Comparison of ENCODE assay signal across 25 cellular contexts in the genomic region with DNA sequence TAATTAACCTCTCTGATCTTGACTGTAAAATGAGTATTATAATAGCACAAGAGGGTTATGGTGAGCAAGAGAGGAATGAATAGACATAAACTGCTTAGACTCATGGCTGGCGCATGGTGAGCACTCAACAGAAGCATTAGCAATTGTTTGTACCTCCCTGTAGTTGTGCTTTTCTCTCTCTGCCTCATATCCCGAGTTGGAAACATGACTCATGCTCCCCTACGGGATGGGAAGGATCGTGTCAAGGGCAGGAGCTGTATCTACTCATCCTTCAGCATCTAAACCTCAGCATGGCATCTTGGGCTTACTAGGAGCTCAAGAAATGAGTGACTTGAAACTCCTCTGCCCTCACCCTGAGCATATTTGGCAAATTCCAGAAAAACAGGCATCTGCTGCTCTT.
DNase-seq lines count a peak whose midpoint lies in the region; ATAC-seq and TF ChIP-seq lines count a peak whose summit lies in the region.
"Had no signal": no experiment of that assay in that cellular context is flagged by ENCODE, and none has a peak within 500 bp of the region (broad histone marks: within the 10 kb centered on the region; RNA-seq: fewer than 3 reads in every experiment).

No MANE protein-coding gene starts in this region.

- TF ChIP-seq CTCF in AG04449 (IDR thresholded peaks at IDR 0.05; ENCODE audit: insufficient read depth, low read length, missing control alignments) (no peak), mucosa of descending colon (IDR thresholded peaks at IDR 0.05) (no peak)

- no peak overlapping the region for H3K9ac ChIP-seq in GM23248

- DNase-seq in AG04449 (ENCODE audit: low read depth, low spot score) (peak; percentile 70), GM23248 (peak; percentile 2), amniotic stem cell (lab: John Stamatoyannopoulos, UW) (peak; percentile 59), mucosa of descending colon (no peak), 8988T (no peak), GM19240 (ENCODE audit: insufficient read length, low spot score) (no peak), SW 1271 (lab: John Stamatoyannopoulos, UW) (no peak)
- DNase-seq in stimulated activated CD4-positive, alpha-beta T cell treated with anti-CD3 and anti-CD28 coated beads, Interleukin-4, amount 100 ng/mL, for 4 hours: no peak
- DNase-seq: ACHN; activated CD4-positive, alpha-beta T cell treated with anti-CD3 and anti-CD28 coated beads, Interleukin-2, amount 50 U/mL, for 1 hour; activated CD8-positive, alpha-beta memory T cell treated with anti-CD3 and anti-CD28 coated beads, Interleukin-2, amount 50 U/mL, for 4 hours; amygdala; CD8-positive, alpha-beta T cell; cerebellar nuclear complex; DMS79 treated with DMSO at 0.1 percent for 48 hours; effector memory CD8-positive, alpha-beta T cell; head of caudate nucleus; NCI-H2081 treated with DMSO at 0.1 percent for 48 hours; NCI-H446 treated with DMSO at 0.1 percent for 48 hours; stimulated activated CD4-positive, alpha-beta T cell treated with anti-CD3 and anti-CD28 coated beads, Interleukin-4, amount 100 ng/mL, for 24 hours; stimulated activated naive CD8-positive, alpha-beta T cell treated with anti-CD3 and anti-CD28 coated beads, Interleukin-15, amount 100 ng/mL, for 72 hours had no signal

- ATAC-seq in mucosa of descending colon: peak; percentile 18
- ATAC-seq: CD8-positive, alpha-beta T cell; effector memory CD8-positive, alpha-beta T cell; HCT116; stimulated activated naive CD8-positive, alpha-beta T cell treated with anti-CD3 and anti-CD28 coated beads, Interleukin-15, amount 100 ng/mL, for 72 hours had no signal

- POLR2A ChIA-PET in AG04449 (lab: Yijun Ruan, JAX): no interaction called here

- H3K79me2 ChIP-seq in GM23248 (ENCODE audit: insufficient read depth): no peaks in the 10 kb centered on the region

- H3K27me3 ChIP-seq in GM23248 (replicated peaks; ENCODE audit: insufficient read depth): no peaks in the 10 kb centered on the region

- no peaks in the 10 kb centered on the region for H4K20me1 ChIP-seq in GM23248 (ENCODE audit: insufficient read depth)

- intact Hi-C loops in mucosa of descending colon (cut with DNase I, micrococcal nuclease): no loop called here

- H3K4me2 ChIP-seq in GM23248 (ENCODE audit: unreplicated experiment): no peak overlapping the region

- no peak overlapping the region for H2AFZ ChIP-seq in GM23248

- in situ Hi-C loops in GM23248 (cut with MboI): no loop called here

- no peak overlapping the region for H3K4me3 ChIP-seq in AG04449 (ENCODE audit: low read depth, low read length)
- H3K4me3 ChIP-seq in GM23248: no peak overlapping the region
- no peak overlapping the region for H3K4me3 ChIP-seq in mucosa of descending colon
- H3K4me3 ChIP-seq: prostate gland, skin epidermis had no signal

- H3K9me3 ChIP-seq in GM23248 (ENCODE audit: low read depth): no peaks in the 10 kb centered on the region
- H3K9me3 ChIP-seq in mucosa of descending colon: no peaks in the 10 kb centered on the region
- H3K9me3 ChIP-seq: prostate gland had no signal

- H3K9me2 ChIP-seq in GM23248 (ENCODE audit: insufficient read depth): no peaks in the 10 kb centered on the region

- no peaks in the 10 kb centered on the region for H3K4me1 ChIP-seq in GM23248 (ENCODE audit: insufficient read depth)
- no peaks in the 10 kb centered on the region for H3K4me1 ChIP-seq in mucosa of descending colon (ENCODE audit: low read depth)
- H3K4me1 ChIP-seq: prostate gland had no signal

- H3K36me3 ChIP-seq in GM23248 (ENCODE audit: low read depth): no peaks in the 10 kb centered on the region
- no peaks in the 10 kb centered on the region for H3K36me3 ChIP-seq in mucosa of descending colon (ENCODE audit: low read depth)
- H3K36me3 ChIP-seq: prostate gland had no signal

- CTCF ChIA-PET in AG04449 (lab: Yijun Ruan, JAX): interaction anchor here (0.9 to 1.4 kb wide), 2 partner anchors 25 to 225 kb away, joined by 3 to 4 read pairs; no protein-coding TSS in a partner anchor

- H3K27ac ChIP-seq in GM23248: no peak overlapping the region
- H3K27ac ChIP-seq: prostate gland, skin epidermis, VCaP had no signal

- WGBS in GM23248 (ENCODE audit: low coverage in 1 of 2, low lambda C conversion rate in 2 of 2, missing lambda C conversion rate in 2 of 2), 2 experiments: 15 to 23% methylated on average over 4 of the region's 4 CpGs

- no peaks in the 10 kb centered on the region for H3F3A ChIP-seq in GM23248 (ENCODE audit: insufficient read depth)

Comparison
In these comparisons a context has a peak if more than half of its experiments do, and no peak if none do; other contexts are left out.
1. DNase-seq: peak in AG04449 (single experiment), GM23248 (single experiment) and amniotic stem cell (single experiment); none in mucosa of descending colon (0 of 3), 8988T (single experiment), GM19240 (single experiment), SW 1271 (0 of 2) and stimulated activated CD4-positive, alpha-beta T cell treated with anti-CD3 and anti-CD28 coated beads, Interleukin-4, amount 100 ng/mL, for 4 hours (0 of 2).